1 cellular context compared by ENCODE assay signal in the genomic region with DNA sequence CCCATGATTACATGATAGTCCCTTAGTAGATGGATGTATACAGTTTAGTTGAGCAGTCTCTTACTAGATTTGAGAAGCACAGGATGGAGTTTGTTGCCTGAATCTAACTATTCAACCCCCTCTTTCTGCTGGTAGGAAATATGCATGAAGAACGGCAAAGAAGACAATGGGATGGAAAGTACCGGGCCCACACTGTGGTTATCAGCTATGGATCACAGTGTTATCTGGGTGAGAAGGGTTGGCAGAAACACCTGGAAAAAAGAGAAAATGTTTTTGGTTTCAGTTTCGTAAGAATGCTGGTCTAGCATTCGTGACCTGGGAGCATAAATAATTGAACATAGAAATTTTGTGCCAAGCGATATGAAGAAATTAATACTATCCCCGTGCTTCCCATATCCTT.
TF ChIP-seq lines count a peak whose summit lies in the region.

No MANE protein-coding gene starts in this region.

TF ChIP-seq in SK-N-SH, 30 proteins besides CTCF, POLR2A, EP300 and RAD21 (continued from another document):
- TF ChIP-seq, protein P1, sequence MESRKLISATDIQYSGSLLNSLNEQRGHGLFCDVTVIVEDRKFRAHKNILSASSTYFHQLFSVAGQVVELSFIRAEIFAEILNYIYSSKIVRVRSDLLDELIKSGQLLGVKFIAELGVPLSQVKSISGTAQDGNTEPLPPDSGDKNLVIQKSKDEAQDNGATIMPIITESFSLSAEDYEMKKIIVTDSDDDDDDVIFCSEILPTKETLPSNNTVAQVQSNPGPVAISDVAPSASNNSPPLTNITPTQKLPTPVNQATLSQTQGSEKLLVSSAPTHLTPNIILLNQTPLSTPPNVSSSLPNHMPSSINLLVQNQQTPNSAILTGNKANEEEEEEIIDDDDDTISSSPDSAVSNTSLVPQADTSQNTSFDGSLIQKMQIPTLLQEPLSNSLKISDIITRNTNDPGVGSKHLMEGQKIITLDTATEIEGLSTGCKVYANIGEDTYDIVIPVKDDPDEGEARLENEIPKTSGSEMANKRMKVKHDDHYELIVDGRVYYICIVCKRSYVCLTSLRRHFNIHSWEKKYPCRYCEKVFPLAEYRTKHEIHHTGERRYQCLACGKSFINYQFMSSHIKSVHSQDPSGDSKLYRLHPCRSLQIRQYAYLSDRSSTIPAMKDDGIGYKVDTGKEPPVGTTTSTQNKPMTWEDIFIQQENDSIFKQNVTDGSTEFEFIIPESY (IDR thresholded peaks at IDR 0.05; ENCODE audit: borderline replicate concordance, low read depth), result no peak
- TF ChIP-seq TEAD4 (IDR thresholded peaks at IDR 0.05; ENCODE audit: borderline replicate concordance, insufficient read depth) (no peak), FOSL2 (IDR thresholded peaks at IDR 0.05; ENCODE audit: borderline replicate concordance, low read depth) (no peak), FOXJ3 (CRISPR knock-in tag; IDR thresholded peaks at IDR 0.05) (no peak), MEF2A (IDR thresholded peaks at IDR 0.05; ENCODE audit: borderline replicate concordance, low read depth) (no peak), ELF1 (IDR thresholded peaks at IDR 0.05) (no peak), POLR2AphosphoS5 (IDR thresholded peaks at IDR 0.05; ENCODE audit: low read depth, low read length) (no peak), RXRA (IDR thresholded peaks at IDR 0.05; ENCODE audit: borderline replicate concordance, low read depth) (no peak), SIN3A (IDR thresholded peaks at IDR 0.05; ENCODE audit: borderline replicate concordance, low read depth, low read length) (no peak), RCOR1 (IDR thresholded peaks at IDR 0.05; ENCODE audit: low read length) (no peak)
- TF ChIP-seq, protein P2, sequence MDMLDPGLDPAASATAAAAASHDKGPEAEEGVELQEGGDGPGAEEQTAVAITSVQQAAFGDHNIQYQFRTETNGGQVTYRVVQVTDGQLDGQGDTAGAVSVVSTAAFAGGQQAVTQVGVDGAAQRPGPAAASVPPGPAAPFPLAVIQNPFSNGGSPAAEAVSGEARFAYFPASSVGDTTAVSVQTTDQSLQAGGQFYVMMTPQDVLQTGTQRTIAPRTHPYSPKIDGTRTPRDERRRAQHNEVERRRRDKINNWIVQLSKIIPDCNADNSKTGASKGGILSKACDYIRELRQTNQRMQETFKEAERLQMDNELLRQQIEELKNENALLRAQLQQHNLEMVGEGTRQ (IDR thresholded peaks at IDR 0.05; ENCODE audit: borderline replicate concordance, low read depth, low read length), result no peak
- TF ChIP-seq, protein P3, sequence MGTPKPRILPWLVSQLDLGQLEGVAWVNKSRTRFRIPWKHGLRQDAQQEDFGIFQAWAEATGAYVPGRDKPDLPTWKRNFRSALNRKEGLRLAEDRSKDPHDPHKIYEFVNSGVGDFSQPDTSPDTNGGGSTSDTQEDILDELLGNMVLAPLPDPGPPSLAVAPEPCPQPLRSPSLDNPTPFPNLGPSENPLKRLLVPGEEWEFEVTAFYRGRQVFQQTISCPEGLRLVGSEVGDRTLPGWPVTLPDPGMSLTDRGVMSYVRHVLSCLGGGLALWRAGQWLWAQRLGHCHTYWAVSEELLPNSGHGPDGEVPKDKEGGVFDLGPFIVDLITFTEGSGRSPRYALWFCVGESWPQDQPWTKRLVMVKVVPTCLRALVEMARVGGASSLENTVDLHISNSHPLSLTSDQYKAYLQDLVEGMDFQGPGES (IDR thresholded peaks at IDR 0.05; ENCODE audit: low read depth, low read length), result no peak
